ENCODE assay signal across 17 cellular contexts in genomic region chr10:120783901-120784300, GRCh38.
A peak's percentile ranks its signal among the peaks of the same experiment; 100 is the strongest.
DNase-seq lines count a peak whose midpoint lies in the region; ATAC-seq and TF ChIP-seq lines count a peak whose summit lies in the region.
"Had no signal": no experiment of that assay in that cellular context is flagged by ENCODE, and none has a peak within 500 bp of the region (broad histone marks: within the 10 kb centered on the region; RNA-seq: fewer than 3 reads in every experiment).

No MANE protein-coding gene starts in this region.

- H3K23ac ChIP-seq in trophoblast cell (ENCODE audit: low read length) = no peak overlapping the region

- no peak for TF ChIP-seq POLR2A in thyroid gland (IDR thresholded peaks at IDR 0.05)

- H4K12ac ChIP-seq in trophoblast cell (ENCODE audit: low read depth, low read length) = no peak overlapping the region

- no peaks in the 10 kb centered on the region for H3K9me3 Mint-ChIP-seq in activated CD4-positive, alpha-beta T cell treated with anti-CD3 and anti-CD28 coated beads, Interleukin-2, amount 10 ng/mL, durations not matched to agents 24 days and 14 days
- H3K9me3 Mint-ChIP-seq: CD8-positive, alpha-beta memory T cell had no signal

- H3K36me3 ChIP-seq in trophoblast cell (ENCODE audit: control insufficient read depth in 1 of 2, insufficient read depth in 2 of 2, low read length in 2 of 2) (no peaks in the 10 kb centered on the region), thyroid gland (no peaks in the 10 kb centered on the region)
- H3K36me3 ChIP-seq: BE2C, HAP-1 had no signal

- no peak overlapping the region for H3K14ac ChIP-seq in trophoblast cell (ENCODE audit: low read length)

- no peak overlapping the region for H3K4ac ChIP-seq in trophoblast cell (ENCODE audit: low read depth, low read length)

- H3K27me3 Mint-ChIP-seq in activated CD4-positive, alpha-beta T cell treated with anti-CD3 and anti-CD28 coated beads, Interleukin-2, amount 10 ng/mL, durations not matched to agents 24 days and 14 days = no peaks in the 10 kb centered on the region
- H3K27me3 Mint-ChIP-seq: CD4-positive, CD25-positive, alpha-beta regulatory T cell had no signal

- no peak overlapping the region for H2BK12ac ChIP-seq in trophoblast cell (ENCODE audit: low read length)

- H3K4me3 Mint-ChIP-seq in activated CD4-positive, alpha-beta T cell treated with anti-CD3 and anti-CD28 coated beads, Interleukin-2, amount 10 ng/mL, durations not matched to agents 24 days and 14 days = no peak overlapping the region
- H3K4me3 Mint-ChIP-seq: CD4-positive, CD25-positive, alpha-beta regulatory T cell; CD8-positive, alpha-beta memory T cell had no signal

- H2AK5ac ChIP-seq in trophoblast cell (ENCODE audit: low read length) = no peak overlapping the region

- H4K8ac ChIP-seq in trophoblast cell (ENCODE audit: low read depth, low read length) = no peak overlapping the region

- H3K4me1 ChIP-seq in trophoblast cell (ENCODE audit: control insufficient read depth in 1 of 2, insufficient read depth in 2 of 2, low read length in 2 of 2) = no peaks in the 10 kb centered on the region
- no peaks in the 10 kb centered on the region for H3K4me1 ChIP-seq in thyroid gland
- H3K4me1 ChIP-seq: BE2C, HAP-1 had no signal

- H3K9me3 ChIP-seq in trophoblast cell (ENCODE audit: insufficient read depth, low read depth, low read length) = peaks cover 2% of the 10 kb centered on the region
- no peaks in the 10 kb centered on the region for H3K9me3 ChIP-seq in thyroid gland
- H3K9me3 ChIP-seq: BE2C, HAP-1 had no signal

- H3K79me2 ChIP-seq in trophoblast cell (ENCODE audit: control insufficient read depth, insufficient read depth, low read length, poor library complexity) = no peaks in the 10 kb centered on the region

- H3K27me3 ChIP-seq in trophoblast cell (ENCODE audit: insufficient read depth, low read length) = no peaks in the 10 kb centered on the region
- no peaks in the 10 kb centered on the region for H3K27me3 ChIP-seq in thyroid gland
- H3K27me3 ChIP-seq: BE2C had no signal

- no peak overlapping the region for H3K27ac Mint-ChIP-seq in activated CD4-positive, alpha-beta T cell treated with anti-CD3 and anti-CD28 coated beads, Interleukin-2, amount 10 ng/mL, durations not matched to agents 24 days and 14 days
- H3K27ac Mint-ChIP-seq: CD4-positive, CD25-positive, alpha-beta regulatory T cell; CD8-positive, alpha-beta memory T cell had no signal

- no CpG with 5 or more reads among the region's 6 CpGs for WGBS in trophoblast cell (ENCODE audit: extremely low coverage, insufficient coverage, insufficient read length)
- 41 to 49% methylated on average over 6 of the region's 6 CpGs for WGBS in thyroid gland, 2 donors

- H4K91ac ChIP-seq in trophoblast cell (ENCODE audit: low read depth, low read length) = no peak overlapping the region

- ATAC-seq in HG03354 (IDR thresholded peaks at IDR 0.05; ENCODE audit: poor library complexity, severe bottlenecking, unreplicated experiment) = no peak

- H3K18ac ChIP-seq in trophoblast cell (ENCODE audit: low read length) = no peak overlapping the region

- no peaks in the 10 kb centered on the region for H3K79me1 ChIP-seq in trophoblast cell (ENCODE audit: low read length)

- H3K27ac ChIP-seq in trophoblast cell (ENCODE audit: low read depth, low read length) = no peak overlapping the region
- no peak overlapping the region for H3K27ac ChIP-seq in thyroid gland
- H3K27ac ChIP-seq: HL-60 had no signal

- H3K4me3 ChIP-seq in trophoblast cell (ENCODE audit: low read depth, low read length) (no peak overlapping the region), thyroid gland (replicated peaks in 1 of 3) (no peak overlapping the region)
- H3K4me3 ChIP-seq: HAP-1 had no signal

- no peaks in the 10 kb centered on the region for H3K36me3 Mint-ChIP-seq in activated CD4-positive, alpha-beta T cell treated with anti-CD3 and anti-CD28 coated beads, Interleukin-2, amount 10 ng/mL, durations not matched to agents 24 days and 14 days (ENCODE audit: low read depth)
- H3K36me3 Mint-ChIP-seq: CD4-positive, CD25-positive, alpha-beta regulatory T cell; CD8-positive, alpha-beta memory T cell had no signal

- H3K4me2 ChIP-seq in trophoblast cell (ENCODE audit: low read length) = no peak overlapping the region

- DNase-seq in Ammon's horn (ENCODE audit: low spot score) = peak; percentile 60
- DNase-seq in globus pallidus (ENCODE audit: low spot score) = peak; percentile 38
- no peak for DNase-seq in trophoblast cell
- DNase-seq in thyroid gland = peak; percentile 5 to 16
- DNase-seq in germinal center (ENCODE audit: low spot score) = no peak
- no peak for DNase-seq in activated CD4-positive, alpha-beta T cell treated with anti-CD3 and anti-CD28 coated beads, Interleukin-2, amount 10 ng/mL, durations not matched to agents 24 days and 14 days
- DNase-seq: 8988T; BE2C; CD4-positive, CD25-positive, alpha-beta regulatory T cell; CD8-positive, alpha-beta memory T cell; COR-L47; DMS 273 treated with DMSO at 0.1 percent for 48 hours; DMS53; GF-D8 had no signal

- no peak overlapping the region for H2AFZ ChIP-seq in trophoblast cell (ENCODE audit: insufficient read depth, low read length, poor library complexity)

- no peaks in the 10 kb centered on the region for H3K4me1 Mint-ChIP-seq in activated CD4-positive, alpha-beta T cell treated with anti-CD3 and anti-CD28 coated beads, Interleukin-2, amount 10 ng/mL, durations not matched to agents 24 days and 14 days
- H3K4me1 Mint-ChIP-seq: CD4-positive, CD25-positive, alpha-beta regulatory T cell; CD8-positive, alpha-beta memory T cell had no signal

- no peak for TF ChIP-seq CTCF in thyroid gland (IDR thresholded peaks at IDR 0.05)

- H3K9ac ChIP-seq in trophoblast cell (ENCODE audit: low read length) = peak overlapping the region; percentile 2

- H2BK120ac ChIP-seq in trophoblast cell (ENCODE audit: insufficient read depth, low read length, poor library complexity) = no peak overlapping the region

- intact Hi-C loops in thyroid gland (cut with DNase I) = no loop called here
- intact Hi-C loops in activated CD4-positive, alpha-beta T cell treated with anti-CD3 and anti-CD28 coated beads, Interleukin-2, amount 10 ng/mL, durations not matched to agents 24 days and 14 days (cut with micrococcal nuclease) = no loop called here

- no peak overlapping the region for H2BK5ac ChIP-seq in trophoblast cell (ENCODE audit: low read depth, low read length, poor library complexity)

Comparison
In these comparisons a context has a peak if more than half of its experiments do, and no peak if none do; other contexts are left out.
1. DNase-seq: peak in Ammon's horn (single experiment), globus pallidus (single experiment) and thyroid gland (2 of 2); none in trophoblast cell (0 of 2), germinal center (single experiment) and activated CD4-positive, alpha-beta T cell treated with anti-CD3 and anti-CD28 coated beads, Interleukin-2, amount 10 ng/mL, durations not matched to agents 24 days and 14 days (single experiment).